In the genomic region with DNA sequence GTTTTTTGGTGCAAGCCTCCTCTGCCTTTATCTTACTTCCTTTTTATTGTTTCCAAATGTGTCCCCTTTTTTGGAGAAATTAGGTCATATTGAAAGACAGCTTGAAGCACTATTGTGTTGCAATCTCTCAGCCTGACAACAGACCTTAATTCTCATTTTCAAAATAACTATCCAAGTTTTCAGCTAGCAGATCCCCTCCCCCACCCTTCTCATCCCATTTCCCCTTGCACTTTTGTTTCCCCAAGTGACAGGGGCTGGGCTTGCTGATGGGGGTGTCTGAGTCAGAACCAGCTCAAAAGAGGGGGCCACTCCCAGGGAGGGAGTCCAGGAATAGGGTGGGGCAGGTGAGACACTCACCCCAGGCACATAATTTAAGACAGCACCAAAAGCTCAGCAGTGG, we compare ENCODE assay signal across 10 cellular contexts.
A peak's percentile ranks its signal among the peaks of the same experiment; 100 is the strongest.
DNase-seq lines count a peak whose midpoint lies in the region; ATAC-seq and TF ChIP-seq lines count a peak whose summit lies in the region.
"Had no signal": no experiment of that assay in that cellular context is flagged by ENCODE, and none has a peak within 500 bp of the region (broad histone marks: within the 10 kb centered on the region; RNA-seq: fewer than 3 reads in every experiment).

No MANE protein-coding gene starts in this region.

- no peak overlapping the region for H3K27ac Mint-ChIP-seq in nephron progenitor cell
- H3K27ac Mint-ChIP-seq in progenitor cell of endocrine pancreas, result no peak overlapping the region
- H3K27ac Mint-ChIP-seq: WTC11 had no signal

- TF ChIP-seq POLR2A in adrenal gland (IDR thresholded peaks at IDR 0.05), result no peak

- intact Hi-C loops in adrenal gland (cut with DNase I), result no loop called here

- ATAC-seq in HG03469 (IDR thresholded peaks at IDR 0.05; ENCODE audit: unreplicated experiment) (no peak), GM21576 (IDR thresholded peaks at IDR 0.05; ENCODE audit: unreplicated experiment) (no peak)
- ATAC-seq: WTC11 had no signal

- peaks cover 3% of the 10 kb centered on the region for H3K27me3 Mint-ChIP-seq in nephron progenitor cell (ENCODE audit: low read depth, poor library complexity)
- H3K27me3 Mint-ChIP-seq in progenitor cell of endocrine pancreas, result no peaks in the 10 kb centered on the region

- DNase-seq in CD1c-positive myeloid dendritic cell (ENCODE audit: extremely low spot score) (peak; percentile 93), Kasumi-1 (lab: John Stamatoyannopoulos, UW) (peak; percentile 66 to 71), adrenal gland (peak in 1 of 7 donors; percentile 39), medulla oblongata (ENCODE audit: extremely low spot score) (peak; percentile 75), nephron progenitor cell (no peak), progenitor cell of endocrine pancreas (ENCODE audit: low spot score, unreplicated experiment) (no peak)

- peaks cover 0 to 3% of the 10 kb centered on the region in 2 donors for H3K4me1 ChIP-seq in adrenal gland (replicated peaks in 1 of 2)
- H3K4me1 ChIP-seq: Caco-2 had no signal

- H3K36me3 Mint-ChIP-seq in nephron progenitor cell (ENCODE audit: low read depth) (no peaks in the 10 kb centered on the region), progenitor cell of endocrine pancreas (ENCODE audit: insufficient read depth) (no peaks in the 10 kb centered on the region)
- H3K36me3 Mint-ChIP-seq: WTC11 had no signal

- H3K4me3 Mint-ChIP-seq in nephron progenitor cell (no peak overlapping the region), progenitor cell of endocrine pancreas (ENCODE audit: low read depth) (no peak overlapping the region)
- H3K4me3 Mint-ChIP-seq: WTC11 had no signal

- H3K9me3 ChIP-seq in adrenal gland (replicated peaks in 1 of 3), result no peaks in the 10 kb centered on the region
- H3K9me3 ChIP-seq: Caco-2 had no signal

- H3K4me1 Mint-ChIP-seq in nephron progenitor cell (peaks cover 26% of the 10 kb centered on the region), progenitor cell of endocrine pancreas (ENCODE audit: low read depth) (peaks cover 10% of the 10 kb centered on the region)

- H3K27ac ChIP-seq in adrenal gland, result peak overlapping the region in 3 of 5 donors; percentile 18 to 81 (median 43)

- peaks cover 0 to 11% of the 10 kb centered on the region in 2 donors for H3K36me3 ChIP-seq in adrenal gland (replicated peaks in 1 of 2)

- no peaks in the 10 kb centered on the region for H3K27me3 ChIP-seq in adrenal gland

- H3K4me3 ChIP-seq in adrenal gland, result no peak overlapping the region

- no peak for TF ChIP-seq CTCF in adrenal gland (IDR thresholded peaks at IDR 0.05)
- no peak for TF ChIP-seq CTCF in nephron progenitor cell (IDR thresholded peaks at IDR 0.05)
- no peak for TF ChIP-seq CTCF in progenitor cell of endocrine pancreas (IDR thresholded peaks at IDR 0.05; ENCODE audit: unreplicated experiment)

- H3K9me3 Mint-ChIP-seq in nephron progenitor cell (no peaks in the 10 kb centered on the region), progenitor cell of endocrine pancreas (ENCODE audit: low read depth) (no peaks in the 10 kb centered on the region)
- H3K9me3 Mint-ChIP-seq: WTC11 had no signal

Comparison
In these comparisons a context has a peak if more than half of its experiments do, and no peak if none do; other contexts are left out.
1. DNase-seq: peak in CD1c-positive myeloid dendritic cell (single experiment), Kasumi-1 (2 of 2) and medulla oblongata (single experiment); none in nephron progenitor cell (single experiment) and progenitor cell of endocrine pancreas (single experiment).